Comparison of ENCODE assay signal across 11 cellular contexts in genomic region chr15:72835289-72835890, GRCh38. TPM values are rescaled to one million over a fixed set of nuclear protein-coding genes. Genes with fewer than 3 reads are reported as not detected.
DNase-seq lines count a peak whose midpoint lies in the region; ATAC-seq and TF ChIP-seq lines count a peak whose summit lies in the region.
"Had no signal": no experiment of that assay in that cellular context is flagged by ENCODE, and none has a peak within 500 bp of the region (broad histone marks: within the 10 kb centered on the region; RNA-seq: fewer than 3 reads in every experiment).

No MANE protein-coding gene starts in this region.

- no peaks in the 10 kb centered on the region for H3K4me1 ChIP-seq in breast epithelium

- peaks cover 24% of the 10 kb centered on the region for H3K27me3 Mint-ChIP-seq in MCF 10A (ENCODE audit: insufficient read depth, unreplicated experiment)

- H3K9me3 ChIP-seq in breast epithelium = no peaks in the 10 kb centered on the region

- no peak for TF ChIP-seq POLR2A in breast epithelium (IDR thresholded peaks at IDR 0.05)

- BruUV-seq in MCF 10A (replicated peaks; lab: Mats Ljungman, UMichigan) = no TSS peak

- no peak overlapping the region for H3K4me3 Mint-ChIP-seq in MCF 10A (ENCODE audit: unreplicated experiment)
- H3K4me3 Mint-ChIP-seq: CD4-positive, CD25-positive, alpha-beta regulatory T cell; mesothelial cell of epicardium had no signal

- H3K27me3 ChIP-seq in breast epithelium = no peaks in the 10 kb centered on the region

- POLR2A ChIA-PET in MCF 10A (lab: Yijun Ruan, JAX) = no interaction called here

- ATAC-seq in HG03097 (IDR thresholded peaks at IDR 0.05; ENCODE audit: low FRiP score, unreplicated experiment) = no peak

- intact Hi-C loops in MCF 10A (cut with micrococcal nuclease) (loop anchor here (5.0 kb wide), 1 partner anchor 217 kb away; the partner anchor contains the start of gene NEO1), breast epithelium (cut with DNase I; ENCODE audit: low total_unique reads) (no loop called here)

- no peaks in the 10 kb centered on the region for H3K9me3 Mint-ChIP-seq in MCF 10A (ENCODE audit: unreplicated experiment)
- H3K9me3 Mint-ChIP-seq: CD4-positive, CD25-positive, alpha-beta regulatory T cell; mesothelial cell of epicardium had no signal

- CTCF ChIA-PET in MCF 10A (lab: Yijun Ruan, JAX) = interaction anchor here (0.5 to 0.7 kb wide), 4 partner anchors 51 to 829 kb away, joined by 3 to 4 read pairs (median 3); no protein-coding TSS in a partner anchor

- H3K4me1 Mint-ChIP-seq in MCF 10A (ENCODE audit: insufficient read depth, unreplicated experiment) = peaks cover 8% of the 10 kb centered on the region
- H3K4me1 Mint-ChIP-seq: CD4-positive, CD25-positive, alpha-beta regulatory T cell; mesothelial cell of epicardium had no signal

- DNase-seq in MCF 10A (ENCODE audit: unreplicated experiment) = peak; percentile 25
- DNase-seq in breast epithelium (ENCODE audit: low spot score in 2 of 2) = no peak
- peak; percentile 94 for DNase-seq in NCI-H82 treated with DMSO at 0.1 percent for 48 hours (lab: John Stamatoyannopoulos, UW; ENCODE audit: unreplicated experiment)
- peak; percentile 6 for DNase-seq in fibroblast of pulmonary artery (ENCODE audit: low read depth)
- peak; percentile 26 for DNase-seq in superior temporal gyrus (ENCODE audit: extremely low spot score)
- no peak for DNase-seq in middle frontal gyrus (ENCODE audit: extremely low spot score, low spot score)
- no peak for DNase-seq in dedifferentiated amniotic fluid mesenchymal stem cell (ENCODE audit: extremely low spot score)
- DNase-seq: CD4-positive, CD25-positive, alpha-beta regulatory T cell; KBM-7 had no signal

- no peak overlapping the region for H3K27ac Mint-ChIP-seq in MCF 10A (ENCODE audit: low read depth, unreplicated experiment)
- H3K27ac Mint-ChIP-seq: CD4-positive, CD25-positive, alpha-beta regulatory T cell; mesothelial cell of epicardium had no signal

- TF ChIP-seq CTCF in MCF 10A (IDR thresholded peaks at IDR 0.05; ENCODE audit: unreplicated experiment) (peak; percentile 31), breast epithelium (IDR thresholded peaks at IDR 0.05) (no peak), fibroblast of pulmonary artery (IDR thresholded peaks at IDR 0.05; ENCODE audit: low read length, missing control alignments) (peak; percentile 39)

- no peak overlapping the region for H3K4me3 ChIP-seq in breast epithelium
- H3K4me3 ChIP-seq in fibroblast of pulmonary artery (replicated peaks; ENCODE audit: low read depth, low read length) = no peak overlapping the region

- no peak overlapping the region for H3K27ac ChIP-seq in breast epithelium

- H3K36me3 ChIP-seq in breast epithelium = no peaks in the 10 kb centered on the region

- H3K36me3 Mint-ChIP-seq in MCF 10A (ENCODE audit: insufficient read depth, unreplicated experiment) = no peaks in the 10 kb centered on the region
- H3K36me3 Mint-ChIP-seq: CD4-positive, CD25-positive, alpha-beta regulatory T cell; mesothelial cell of epicardium had no signal

RNA-seq across cellular contexts. Expression of gene ADPGK, which starts 51.8 kb away (rescaled TPM):
- total RNA-seq in MCF 10A (2022) = 41.6 and 53.7 TPM in 2 replicates
- 10 to 100 TPM; 68.2 to 70.5 (median 69.3) TPM for total RNA-seq in breast epithelium

Comparison
In these comparisons a context has a peak if more than half of its experiments do, and no peak if none do; other contexts are left out.
1. DNase-seq: peak in MCF 10A (single experiment), NCI-H82 treated with DMSO at 0.1 percent for 48 hours (single experiment), fibroblast of pulmonary artery (single experiment) and superior temporal gyrus (single experiment); none in breast epithelium (0 of 2), middle frontal gyrus (single experiment) and dedifferentiated amniotic fluid mesenchymal stem cell (single experiment).
2. CTCF ChIP-seq: peak in MCF 10A (single experiment) and fibroblast of pulmonary artery (single experiment); none in breast epithelium (0 of 3).